Comparison of ENCODE assay signal across 8 cellular contexts in the genomic region with DNA sequence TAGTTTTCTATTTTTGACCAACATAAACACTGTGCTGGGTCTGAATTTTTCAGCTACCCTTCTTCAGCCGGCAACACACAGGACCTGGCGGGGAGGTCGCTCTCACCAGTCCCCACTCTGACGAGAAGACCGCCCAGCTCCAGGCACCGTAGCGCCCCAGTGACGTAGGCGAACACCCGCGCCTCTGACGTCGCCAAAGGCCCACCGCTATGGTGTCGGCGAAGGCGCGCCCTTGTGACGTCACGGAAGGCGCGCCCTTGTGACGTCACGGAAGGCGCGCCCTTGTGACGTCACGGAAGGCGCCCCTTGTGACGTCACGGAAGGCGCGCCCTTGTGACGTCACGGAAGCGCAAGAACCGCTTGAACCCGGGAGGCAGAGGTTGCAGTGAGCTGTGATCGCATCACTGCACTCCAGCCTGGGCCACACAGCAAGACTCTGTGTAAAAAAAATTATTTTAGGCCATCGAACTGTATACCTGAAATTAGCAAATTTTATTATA.
DNase-seq lines count a peak whose midpoint lies in the region; ATAC-seq and TF ChIP-seq lines count a peak whose summit lies in the region.
"Not testable (repeated sequence)": the region's sequence is repeated elsewhere in the genome, so short reads cannot be mapped to it uniquely, and the experiment has no call there.

No MANE protein-coding gene starts in this region.

- H3K9me3 ChIP-seq in transverse colon: not testable (repeated sequence)

- peak overlapping the region; percentile 71 for H3K27ac ChIP-seq in foreskin keratinocyte
- not testable (repeated sequence) for H3K27ac ChIP-seq in transverse colon

- in situ Hi-C loops in GM13977 (cut with MboI; ENCODE audit: low pct_unique_long_range_greater_than_20kb, low sequenced_read_pairs, unreplicated experiment): loop anchor here (25.0 kb wide), 1 partner anchor 211 kb away; no protein-coding TSS in a partner anchor
- in situ Hi-C loops in transverse colon (cut with MboI; ENCODE audit: low pct_ligation_motif_present in 1 of 4, low pct_unique_long_range_greater_than_20kb in 1 of 4, low sequenced_read_pairs in 3 of 4): not testable (repeated sequence)

- TF ChIP-seq CTCF in GM13977 (IDR thresholded peaks at IDR 0.05; ENCODE audit: extremely low read depth, insufficient read depth, missing control alignments); transverse colon (IDR thresholded peaks at IDR 0.05): not testable (repeated sequence)
- peak; percentile 40 for TF ChIP-seq CTCF in foreskin keratinocyte (conservative IDR thresholded peaks at IDR 0.05)

- peak; percentile 92 for ATAC-seq in HG02763 (IDR thresholded peaks at IDR 0.05; ENCODE audit: unreplicated experiment)
- peak; percentile 85 for ATAC-seq in foreskin keratinocyte

- TF ChIP-seq EP300 in transverse colon (IDR thresholded peaks at IDR 0.05; ENCODE audit: low read depth): not testable (repeated sequence)

- peak overlapping the region in 3 of 4 donors; percentile 16 to 34 (median 30) for H3K4me3 ChIP-seq in transverse colon

- not testable (repeated sequence) for H3K36me3 ChIP-seq in transverse colon

- DNase-seq in GM13977 (ENCODE audit: low spot score) (peak; percentile 69), NCI-H2081 treated with DMSO at 0.1 percent for 48 hours (lab: John Stamatoyannopoulos, UW) (peak; percentile 7), foreskin keratinocyte (peak in 1 of 2 donors; percentile 34), transverse colon (peak; percentile 10)
- DNase-seq in activated CD4-positive, alpha-beta T cell treated with anti-CD3 and anti-CD28 coated beads for 1 hour: peak; percentile 53
- peak; percentile 3 for DNase-seq in activated naive CD8-positive, alpha-beta T cell treated with anti-CD3 and anti-CD28 coated beads, Interleukin-2, amount 50 U/mL, for 16 hours (ENCODE audit: low read depth, low spot score)
- peak; percentile 64 for DNase-seq in stimulated activated CD4-positive, alpha-beta T cell treated with anti-CD3 and anti-CD28 coated beads, Interleukin-12 subunit alpha, Interleukin-12 subunit beta, amount 100 ng/mL, for 4 hours

- not testable (repeated sequence) for H3K4me1 ChIP-seq in foreskin keratinocyte, transverse colon

- intact Hi-C loops in transverse colon (cut with DNase I; ENCODE audit: low total_unique reads): loop anchor here (10.0 kb wide), 1 partner anchor 437 kb away; no protein-coding TSS in a partner anchor

- WGBS in transverse colon (ENCODE audit: low coverage in 1 of 2), 2 donors: 74 to 82% methylated on average over 2 to 30 of the region's 40 CpGs

- TF ChIP-seq POLR2A in transverse colon (IDR thresholded peaks at IDR 0.05): not testable (repeated sequence)

- H3K27me3 ChIP-seq in foreskin keratinocyte, transverse colon: not testable (repeated sequence)
